Comparison of ENCODE assay signal across 9 cellular contexts in genomic region chr9:129895376-129896268, GRCh38.
DNase-seq lines count a peak whose midpoint lies in the region; ATAC-seq and TF ChIP-seq lines count a peak whose summit lies in the region.
"Had no signal": no experiment of that assay in that cellular context is flagged by ENCODE, and none has a peak within 500 bp of the region (broad histone marks: within the 10 kb centered on the region; RNA-seq: fewer than 3 reads in every experiment).

No MANE protein-coding gene starts in this region.

- peaks cover 42 to 78% (median 62%) of the 10 kb centered on the region in 4 donors for H3K4me1 Mint-ChIP-seq in CD4-positive, alpha-beta memory T cell
- H3K4me1 Mint-ChIP-seq in naive B cell (peaks cover 29 to 72% (median 55%) of the 10 kb centered on the region in 3 donors), CD14-positive monocyte (peaks cover 31% of the 10 kb centered on the region)

- H3F3A ChIP-seq in PC-9 (ENCODE audit: insufficient read depth, low read depth) = peaks cover 18% of the 10 kb centered on the region; the same call in 1 of the 2 replicates

- H3K9me2 ChIP-seq in PC-9 (ENCODE audit: insufficient read depth) = no peaks in the 10 kb centered on the region

- ATAC-seq in naive B cell (ENCODE audit: low read depth in 2 of 2) (no peak), HG02852 (IDR thresholded peaks at IDR 0.05; ENCODE audit: unreplicated experiment) (no peak)

- H3K4me3 Mint-ChIP-seq in CD4-positive, alpha-beta memory T cell = peak overlapping the region; percentile 10 to 75 (median 62)
- H3K4me3 Mint-ChIP-seq in naive B cell (no peak overlapping the region), CD14-positive monocyte (no peak overlapping the region)

- H3K36me3 ChIP-seq in CD4-positive, alpha-beta memory T cell (ENCODE audit: insufficient read depth, low read length) = peaks cover 27% of the 10 kb centered on the region
- H3K36me3 ChIP-seq in PC-9 (ENCODE audit: low read depth) = 0 out of 2 replicates have a peak, but pooled peaks cover 3% of the 10 kb centered on the region

- peaks cover 66% of the 10 kb centered on the region for H3K4me1 ChIP-seq in CD4-positive, alpha-beta memory T cell (ENCODE audit: insufficient read depth, low read length)
- peaks cover 10% of the 10 kb centered on the region for H3K4me1 ChIP-seq in PC-9 (replicated peaks; ENCODE audit: insufficient read depth)

- no peak for TF ChIP-seq CTCF in PC-9 (conservative IDR thresholded peaks at IDR 0.05)
- TF ChIP-seq CTCF in CD14-positive monocyte (IDR thresholded peaks at IDR 0.05) = no peak

- H3K9me3 ChIP-seq in CD4-positive, alpha-beta memory T cell (ENCODE audit: control insufficient read depth in 1 of 2, low read length in 2 of 2) = no peaks in the 10 kb centered on the region
- no peaks in the 10 kb centered on the region for H3K9me3 ChIP-seq in PC-9 (ENCODE audit: insufficient read depth, low read depth)

- intact Hi-C loops in CD4-positive, alpha-beta memory T cell (cut with micrococcal nuclease) = loop anchor here (1.0 kb wide), 1 partner anchor 9 kb away; no protein-coding TSS in a partner anchor
- intact Hi-C loops in PC-9 (cut with micrococcal nuclease; ENCODE audit: unreplicated experiment) = no loop called here
- intact Hi-C loops in head of caudate nucleus (cut with DNase I) = no loop called here
- intact Hi-C loops in CD14-positive monocyte (cut with micrococcal nuclease) = no loop called here

- H3K36me3 Mint-ChIP-seq in CD4-positive, alpha-beta memory T cell = peaks cover 55 to 72% of the 10 kb centered on the region in 2 donors
- peaks cover 16 to 36% of the 10 kb centered on the region in 2 donors for H3K36me3 Mint-ChIP-seq in naive B cell
- peaks cover 71 to 91% of the 10 kb centered on the region in 2 donors for H3K36me3 Mint-ChIP-seq in CD14-positive monocyte

- POLR2A ChIA-PET in CD4-positive, alpha-beta memory T cell (lab: Charles Lee; ENCODE audit: partially characterized antibody) = interaction anchor here (0.7 to 18.1 kb wide), 16 partner anchors 10 to 270 kb away, joined by 3 to 423 read pairs (median 4); partner anchors contain the start of genes C9orf78, FNBP1 and USP20
- POLR2A ChIA-PET in PC-9 (lab: Charles Lee; ENCODE audit: unreplicated experiment) = no interaction called here

- H4K20me1 ChIP-seq in PC-9 (ENCODE audit: insufficient read depth) = no peaks in the 10 kb centered on the region

- no peaks in the 10 kb centered on the region for H3K79me2 ChIP-seq in PC-9 (ENCODE audit: low read depth)

- H2AFZ ChIP-seq in PC-9 = no peak overlapping the region

- H3K9me3 Mint-ChIP-seq in CD4-positive, alpha-beta memory T cell = peaks cover 0 to 4% (median 0%) of the 10 kb centered on the region in 8 donors
- H3K9me3 Mint-ChIP-seq in naive B cell (no peaks in the 10 kb centered on the region), CD14-positive monocyte (peaks cover 0 to 5% (median 2%) of the 10 kb centered on the region in 7 donors)

- no peak overlapping the region for H3K4me3 ChIP-seq in CD4-positive, alpha-beta memory T cell (ENCODE audit: low read length in 2 of 2)
- H3K4me3 ChIP-seq in PC-9 = no peak overlapping the region

- CTCF ChIA-PET in CD4-positive, alpha-beta memory T cell (lab: Charles Lee; ENCODE audit: partially characterized antibody) = interaction anchor here (0.8 to 1.4 kb wide), 9 partner anchors 9 to 157 kb away, joined by 3 to 8 read pairs (median 3); no protein-coding TSS in a partner anchor
- CTCF ChIA-PET in PC-9 (lab: Charles Lee) = no interaction called here

- H3K27ac ChIP-seq in CD4-positive, alpha-beta memory T cell (ENCODE audit: low read depth, low read length) = peak overlapping the region; percentile 62
- H3K27ac ChIP-seq in PC-9 = 0 out of 2 replicates have a peak overlapping the region, but pooled peaks have one; percentile 8

- no TSS peak for BruUV-seq in PC-9 (replicated peaks; lab: Mats Ljungman, UMichigan)

- peak; percentile 64 to 90 (median 69) for DNase-seq in CD4-positive, alpha-beta memory T cell
- DNase-seq in PC-9 (no peak), naive B cell (no peak), head of caudate nucleus (no peak), NCI-H2029 (lab: John Stamatoyannopoulos, UW) (no peak), CD14-positive monocyte (ENCODE audit: low spot score) (no peak)
- DNase-seq in activated effector memory CD4-positive, alpha-beta T cell treated with Interleukin-2 at 50 U/mL for 16 hours = peak; percentile 27
- DNase-seq: C1 segment of cervical spinal cord had no signal

- peak overlapping the region; percentile 90 to 100 (median 97) for H3K27ac Mint-ChIP-seq in CD4-positive, alpha-beta memory T cell
- peak overlapping the region; percentile 73 to 97 (median 92) for H3K27ac Mint-ChIP-seq in naive B cell
- H3K27ac Mint-ChIP-seq in CD14-positive monocyte = peak overlapping the region in 2 of 7 donors; percentile 2 to 4

- no peaks in the 10 kb centered on the region for H3K27me3 Mint-ChIP-seq in CD4-positive, alpha-beta memory T cell
- H3K27me3 Mint-ChIP-seq in naive B cell = no peaks in the 10 kb centered on the region
- H3K27me3 Mint-ChIP-seq in CD14-positive monocyte (ENCODE audit: low read depth in 3 of 3) = peaks cover 0 to 3% (median 0%) of the 10 kb centered on the region in 3 donors

- no peaks in the 10 kb centered on the region for H3K27me3 ChIP-seq in CD4-positive, alpha-beta memory T cell (ENCODE audit: insufficient read depth, low read length)
- H3K27me3 ChIP-seq in PC-9 (ENCODE audit: insufficient read depth, low read depth) = no peaks in the 10 kb centered on the region

- H3K4me2 ChIP-seq in PC-9 = no peak overlapping the region

Comparison
In these comparisons a context has a peak if more than half of its experiments do, and no peak if none do; other contexts are left out.
1. DNase-seq: peak in CD4-positive, alpha-beta memory T cell (5 of 5) and activated effector memory CD4-positive, alpha-beta T cell treated with Interleukin-2 at 50 U/mL for 16 hours (single experiment); none in PC-9 (0 of 2), naive B cell (single experiment), head of caudate nucleus (0 of 42), NCI-H2029 (single experiment) and CD14-positive monocyte (single experiment).
2. H3K4me3 Mint-ChIP-seq: peak in CD4-positive, alpha-beta memory T cell (8 of 8); none in naive B cell (0 of 8) and CD14-positive monocyte (0 of 2).